Comparison of ENCODE assay signal across 7 cellular contexts in genomic region chr6:28356666-28357020, GRCh38. TPM values are rescaled to one million over a fixed set of nuclear protein-coding genes. Genes with fewer than 3 reads are reported as not detected.
A peak's percentile ranks its signal among the peaks of the same experiment; 100 is the strongest.
DNase-seq lines count a peak whose midpoint lies in the region; ATAC-seq and TF ChIP-seq lines count a peak whose summit lies in the region.

No MANE protein-coding gene starts in this region.

- TF ChIP-seq CTCF in LNCaP clone FGC (IDR thresholded peaks at IDR 0.05; ENCODE audit: control insufficient read depth, extremely low read depth, insufficient read depth) (no peak), body of pancreas (IDR thresholded peaks at IDR 0.05) (no peak), right lobe of liver (IDR thresholded peaks at IDR 0.05) (no peak)

- H3K4me1 ChIP-seq in body of pancreas (peaks cover 25% of the 10 kb centered on the region), right lobe of liver (peaks cover 0 to 15% (median 0%) of the 10 kb centered on the region in 4 donors)

- 32 to 48% methylated on average over 5 to 7 of the region's 7 CpGs for WGBS in body of pancreas, 2 donors
- 20% methylated on average over 1 of the region's 7 CpGs for WGBS in right lobe of liver (ENCODE audit: insufficient coverage, low coverage, low lambda C conversion rate, missing lambda C conversion rate)

- H3K9me3 ChIP-seq in body of pancreas (no peaks in the 10 kb centered on the region), right lobe of liver (no peaks in the 10 kb centered on the region)

- intact Hi-C loops in body of pancreas (cut with DNase I), result loop anchor here (10.0 kb wide), 1 partner anchor 222 kb away; no protein-coding TSS in a partner anchor
- intact Hi-C loops in right lobe of liver (cut with DNase I), result loop anchor here in 1 of 2 donors (10.0 kb wide), 1 partner anchor 232 kb away; the partner anchor contains the start of gene ZSCAN16

- H3K27me3 ChIP-seq in body of pancreas (no peaks in the 10 kb centered on the region), right lobe of liver (no peaks in the 10 kb centered on the region)

- H3K27ac ChIP-seq in body of pancreas (peak overlapping the region; percentile 84 to 94 (median 88)), right lobe of liver (peak overlapping the region in 1 of 3 donors; percentile 75), temporal lobe (ENCODE audit: low read depth, low read length) (peak overlapping the region; percentile 88)

- DNase-seq in LNCaP clone FGC (ENCODE audit: low read depth) (no peak), body of pancreas (no peak), right lobe of liver (peak in 2 of 3 donors; percentile 20 to 58), HuH-7 (ENCODE audit: low spot score) (no peak), HK-2 (ENCODE audit: unreplicated experiment) (no peak)

- H3K36me3 ChIP-seq in body of pancreas (replicated peaks in 1 of 2; ENCODE audit: insufficient read depth in 1 of 2, low read depth in 2 of 2) (no peaks in the 10 kb centered on the region), right lobe of liver (peaks cover 0 to 5% (median 0%) of the 10 kb centered on the region in 4 donors)

- TF ChIP-seq POLR2A in body of pancreas (IDR thresholded peaks at IDR 0.05) (no peak), right lobe of liver (IDR thresholded peaks at IDR 0.05) (no peak)

- ATAC-seq in body of pancreas (no peak), right lobe of liver (no peak), GM18498 (IDR thresholded peaks at IDR 0.05; ENCODE audit: unreplicated experiment) (no peak)

- H3K4me3 ChIP-seq in LNCaP clone FGC (ENCODE audit: low read depth, low read length) (peak overlapping the region; percentile 62; the same call in 1 of the 2 replicates), body of pancreas (no peak overlapping the region), right lobe of liver (no peak overlapping the region)

RNA-seq across cellular contexts. Expression of gene ZKSCAN3, which starts 6.9 kb away (rescaled TPM):
- total RNA-seq in body of pancreas (1 to 10 TPM; 1.3 to 1.6 TPM), right lobe of liver (1 to 10 TPM; 1.3 to 3.8 (median 2.5) TPM), temporal lobe (11.6 TPM)

RNA-seq across cellular contexts. Expression of gene ZSCAN31, which starts 20.7 kb away (rescaled TPM):
- total RNA-seq in body of pancreas, result 10 to 100 TPM; 14.0 to 26.4 TPM
- total RNA-seq in right lobe of liver, result 1 to 10 TPM; 3.7 to 6.9 (median 4.6) TPM
- 9.6 TPM for total RNA-seq in temporal lobe

RNA-seq across cellular contexts. Expression of gene ZSCAN12, which starts 42.9 kb away (rescaled TPM):
- total RNA-seq in body of pancreas, result 1 to 10 TPM; 3.0 to 4.9 TPM
- total RNA-seq in right lobe of liver, result 1 to 10 TPM; 1.4 to 1.6 (median 1.5) TPM
- total RNA-seq in temporal lobe, result 15.2 TPM

Comparison
In these comparisons a context has a peak if more than half of its experiments do, and no peak if none do; other contexts are left out.
1. DNase-seq: peak in right lobe of liver (2 of 3); none in LNCaP clone FGC (single experiment), body of pancreas (0 of 4), HuH-7 (single experiment) and HK-2 (single experiment).